8 cellular contexts compared by ENCODE assay signal in the genomic region with DNA sequence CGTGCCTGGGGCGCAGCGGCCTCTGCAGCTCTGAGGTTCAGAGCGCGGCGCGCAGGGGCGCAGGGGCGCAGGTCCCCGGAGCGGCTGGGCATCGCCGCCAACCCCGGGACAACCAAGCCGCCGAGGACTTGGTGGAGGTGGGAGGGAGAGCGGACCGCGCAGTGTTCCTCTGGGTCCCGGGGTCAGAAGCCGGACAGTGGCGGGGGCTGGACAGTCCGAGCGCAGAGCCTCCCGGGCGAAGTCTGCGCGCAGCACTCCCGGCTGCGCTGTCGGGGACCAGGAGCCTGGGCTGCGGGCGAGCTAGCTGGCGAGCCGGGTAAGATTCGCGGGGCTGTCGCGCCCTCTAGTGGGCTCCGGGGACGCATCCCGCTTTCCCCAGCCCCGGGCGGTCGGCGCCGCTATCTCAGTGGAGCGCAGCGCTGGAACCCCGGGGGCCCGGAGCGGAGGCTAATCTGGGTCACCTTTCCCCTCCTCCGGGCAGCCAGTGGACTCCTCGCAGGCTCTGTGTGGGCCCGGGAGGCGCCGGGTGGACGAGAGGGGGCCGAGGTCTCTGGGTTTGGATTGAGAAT. TPM values are rescaled to one million over a fixed set of nuclear protein-coding genes. Genes with fewer than 3 reads are reported as not detected.
DNase-seq lines count a peak whose midpoint lies in the region; ATAC-seq lines count a peak whose summit lies in the region.

No MANE protein-coding gene starts in this region.

- no peaks in the 10 kb centered on the region for H3K36me3 Mint-ChIP-seq in CD8-positive, alpha-beta memory T cell

- H3K27ac ChIP-seq in CD8-positive, alpha-beta memory T cell (ENCODE audit: low read depth, low read length), result no peak overlapping the region

- H3K27me3 ChIP-seq in CD8-positive, alpha-beta memory T cell (ENCODE audit: insufficient read depth, low read length, poor library complexity, severe bottlenecking), result peaks cover 38% of the 10 kb centered on the region

- peak overlapping the region; percentile 64 for H3K4me3 ChIP-seq in CD8-positive, alpha-beta memory T cell (ENCODE audit: low read length)

- peak; percentile 87 for ATAC-seq in GM19463 (IDR thresholded peaks at IDR 0.05; ENCODE audit: unreplicated experiment)
- ATAC-seq in HG03575 (IDR thresholded peaks at IDR 0.05; ENCODE audit: extremely low read depth, insufficient number of reproducible peaks, low FRiP score, unreplicated experiment), result peak; percentile 65

- peak; percentile 51 to 70 (median 63) for DNase-seq in CD8-positive, alpha-beta memory T cell
- DNase-seq in NOMO-1 treated with dmso at 0.1 percent for 144 hours (lab: John Stamatoyannopoulos, UW; ENCODE audit: unreplicated experiment) (peak; percentile 78), epidermal melanocyte (ENCODE audit: insufficient read length, low spot score) (peak; percentile 84), middle frontal gyrus (ENCODE audit: extremely low spot score, low spot score) (peak; percentile 84)
- DNase-seq in activated CD8-positive, alpha-beta memory T cell treated with anti-CD3 and anti-CD28 coated beads, Interleukin-2, amount 50 U/mL, for 48 hours, result peak; percentile 90
- peak; percentile 27 to 53 for DNase-seq in stimulated activated CD8-positive, alpha-beta memory T cell treated with anti-CD3 and anti-CD28 coated beads, Interleukin-2, amount 100 ng/mL, for 1 hour (ENCODE audit: low read depth in 2 of 2)

- H3K9me3 Mint-ChIP-seq in CD8-positive, alpha-beta memory T cell, result peaks cover 0 to 2% (median 0%) of the 10 kb centered on the region in 5 donors

- peaks cover 11% of the 10 kb centered on the region for H3K4me1 ChIP-seq in CD8-positive, alpha-beta memory T cell (ENCODE audit: insufficient read depth, low read length)

- CTCF ChIA-PET in CD8-positive, alpha-beta memory T cell (lab: Charles Lee), result interaction anchor here (0.7 to 3.4 kb wide), 31 partner anchors 8 to 1865 kb away, joined by 3 to 82 read pairs (median 5); no protein-coding TSS in a partner anchor

- peak overlapping the region; percentile 71 to 93 (median 82) for H3K4me3 Mint-ChIP-seq in CD8-positive, alpha-beta memory T cell

- no peak overlapping the region for H3K27ac Mint-ChIP-seq in CD8-positive, alpha-beta memory T cell

- no peaks in the 10 kb centered on the region for H3K36me3 ChIP-seq in CD8-positive, alpha-beta memory T cell (ENCODE audit: insufficient read depth, low read length)

- no peaks in the 10 kb centered on the region for H3K9me3 ChIP-seq in CD8-positive, alpha-beta memory T cell (ENCODE audit: low read length)

- peaks cover 51 to 63% of the 10 kb centered on the region in 2 donors for H3K27me3 Mint-ChIP-seq in CD8-positive, alpha-beta memory T cell

- POLR2A ChIA-PET in CD8-positive, alpha-beta memory T cell (lab: Charles Lee), result no interaction called here

- H3K4me1 Mint-ChIP-seq in CD8-positive, alpha-beta memory T cell, result peaks cover 13 to 28% (median 16%) of the 10 kb centered on the region in 3 donors

RNA-seq across cellular contexts. Expression of gene PDGFRA, which starts 4.1 kb away (rescaled TPM):
- not detected for total RNA-seq in CD8-positive, alpha-beta memory T cell
- polyA plus RNA-seq in CD8-positive, alpha-beta memory T cell, result not detected

Comparison
In these comparisons a context has a peak if more than half of its experiments do, and no peak if none do; other contexts are left out.
1. DNase-seq: peak in every context shown above with its lines; median percentile 90 in activated CD8-positive, alpha-beta memory T cell treated with anti-CD3 and anti-CD28 coated beads, Interleukin-2, amount 50 U/mL, for 48 hours; 84 in epidermal melanocyte; 84 in middle frontal gyrus; 78 in NOMO-1 treated with dmso at 0.1 percent for 144 hours; 63 in CD8-positive, alpha-beta memory T cell; 40 in stimulated activated CD8-positive, alpha-beta memory T cell treated with anti-CD3 and anti-CD28 coated beads, Interleukin-2, amount 100 ng/mL, for 1 hour.